27 cellular contexts compared by ENCODE assay signal in genomic region chr17:28536532-28537218, GRCh38. TPM values are rescaled to one million over a fixed set of nuclear protein-coding genes. Genes with fewer than 3 reads are reported as not detected.
"Had no signal": no experiment of that assay in that cellular context is flagged by ENCODE, and none has a peak within 500 bp of the region (broad histone marks: within the 10 kb centered on the region; RNA-seq: fewer than 3 reads in every experiment).

No MANE protein-coding gene starts in this region.

- ATAC-seq: body of pancreas, heart right ventricle, left cardiac atrium, T-cell had no signal

- H3K27me3 ChIP-seq: body of pancreas, sigmoid colon, testis had no signal

- H3K27me3 Mint-ChIP-seq: activated naive CD4-positive, alpha-beta T cell treated with anti-CD3 and anti-CD28 coated beads, Interleukin-2, amount 50 U/mL, for 24 hours; type B pancreatic cell had no signal

- DNase-seq: activated CD4-positive, alpha-beta T cell treated with anti-CD3 and anti-CD28 coated beads for 1 hour; activated CD4-positive, alpha-beta T cell treated with anti-CD3 and anti-CD28 coated beads, Interleukin-2, amount 50 U/mL, for 1 hour; activated CD8-positive, alpha-beta T cell treated with anti-CD3 and anti-CD28 coated beads, Interleukin-2, amount 10 ng/mL, durations not matched to agents 7 days and 5 days; activated gamma-delta T cell treated with Interleukin-2 at 50 U/mL for 16 hours; anterior cingulate cortex; effector CD4-positive, alpha-beta T cell; heart right ventricle; islet precursor cell; left cardiac atrium; nephron progenitor cell; occipital lobe; sigmoid colon; stimulated activated CD4-positive, alpha-beta T cell treated with anti-CD3 and anti-CD28 coated beads, Interleukin-2, amount 100 ng/mL, for 48 hours; stimulated activated CD8-positive, alpha-beta memory T cell treated with anti-CD3 and anti-CD28 coated beads, Interleukin-4, amount 100 ng/mL, for 48 hours; stimulated activated naive CD4-positive, alpha-beta T cell; T-cell; testis had no signal

- H3K4me1 ChIP-seq: body of pancreas, heart right ventricle, sigmoid colon, testis had no signal

- H3K27ac ChIP-seq: body of pancreas, heart right ventricle, sigmoid colon, testis had no signal

- H3K9me3 Mint-ChIP-seq: activated naive CD4-positive, alpha-beta T cell treated with anti-CD3 and anti-CD28 coated beads, Interleukin-2, amount 50 U/mL, for 24 hours; memory B cell; nephron progenitor cell; T-cell; type B pancreatic cell had no signal

- H3K27ac Mint-ChIP-seq: activated CD8-positive, alpha-beta T cell treated with anti-CD3 and anti-CD28 coated beads, Interleukin-2, amount 10 ng/mL, durations not matched to agents 7 days and 5 days; activated naive CD4-positive, alpha-beta T cell treated with anti-CD3 and anti-CD28 coated beads, Interleukin-2, amount 50 U/mL, for 24 hours; memory B cell; T-cell; type B pancreatic cell had no signal

- H3K36me3 ChIP-seq: heart right ventricle, sigmoid colon had no signal

- H3K36me3 Mint-ChIP-seq: activated naive CD4-positive, alpha-beta T cell treated with anti-CD3 and anti-CD28 coated beads, Interleukin-2, amount 50 U/mL, for 24 hours; memory B cell; T-cell; type B pancreatic cell had no signal

- H3K4me3 Mint-ChIP-seq: activated CD8-positive, alpha-beta T cell treated with anti-CD3 and anti-CD28 coated beads, Interleukin-2, amount 10 ng/mL, durations not matched to agents 7 days and 5 days; activated naive CD4-positive, alpha-beta T cell treated with anti-CD3 and anti-CD28 coated beads, Interleukin-2, amount 50 U/mL, for 24 hours; memory B cell; nephron progenitor cell; T-cell; type B pancreatic cell had no signal

- H3K4me3 ChIP-seq: body of pancreas, heart right ventricle, sigmoid colon, testis had no signal

- H3K9me3 ChIP-seq: body of pancreas, heart right ventricle, sigmoid colon, testis had no signal

- H3K4me1 Mint-ChIP-seq: activated naive CD4-positive, alpha-beta T cell treated with anti-CD3 and anti-CD28 coated beads, Interleukin-2, amount 50 U/mL, for 24 hours; T-cell had no signal

RNA-seq across cellular contexts. Expression of gene FOXN1, which starts 30.5 kb away (rescaled TPM):
- total RNA-seq: activated CD8-positive, alpha-beta T cell treated with anti-CD3 and anti-CD28 coated beads, Interleukin-2, amount 10 ng/mL, durations not matched to agents 7 days and 5 days; cardiac septum; chondrocyte; epithelial cell of proximal tubule; fibroblast of villous mesenchyme; heart right ventricle; left cardiac atrium; occipital lobe; posterior vena cava; renal cortical epithelial cell; sigmoid colon; T-cell had no signal
